Comparison of ENCODE assay signal across 8 cellular contexts in genomic region chr5:79133121-79133656, GRCh38. TPM values are rescaled to one million over a fixed set of nuclear protein-coding genes. Genes with fewer than 3 reads are reported as not detected.
DNase-seq lines count a peak whose midpoint lies in the region; ATAC-seq and TF ChIP-seq lines count a peak whose summit lies in the region.

No MANE protein-coding gene starts in this region.

- H3K27ac Mint-ChIP-seq in Calu3 (ENCODE audit: unreplicated experiment) = peak overlapping the region; percentile 93

- H3K36me3 Mint-ChIP-seq in Calu3 (ENCODE audit: insufficient read depth, unreplicated experiment) = peaks cover 5% of the 10 kb centered on the region

- H3K4me3 ChIP-seq in epithelial cell of esophagus (ENCODE audit: low read length) (peak overlapping the region; percentile 4), muscle layer of colon (ENCODE audit: low read depth in 1 of 2, low read length in 2 of 2) (peak overlapping the region; percentile 33 to 54)

- H3K27me3 Mint-ChIP-seq in Calu3 (ENCODE audit: unreplicated experiment) = peaks cover 8% of the 10 kb centered on the region

- H3K36me3 ChIP-seq in muscle layer of colon (ENCODE audit: insufficient read depth, low read length) = no peaks in the 10 kb centered on the region

- H3K9me3 ChIP-seq in muscle layer of colon (ENCODE audit: low read length) = no peaks in the 10 kb centered on the region

- no peaks in the 10 kb centered on the region for H3K9me3 Mint-ChIP-seq in Calu3 (ENCODE audit: low read depth, unreplicated experiment)

- no peaks in the 10 kb centered on the region for H3K27me3 ChIP-seq in muscle layer of colon (ENCODE audit: control insufficient read depth in 1 of 2, insufficient read depth in 2 of 2, low read length in 2 of 2)

- H3K9ac ChIP-seq in muscle layer of colon (ENCODE audit: low read length) = peak overlapping the region; percentile 58

- DNase-seq in Calu3 = no peak
- peak; percentile 72 to 84 for DNase-seq in Kasumi-1 (lab: John Stamatoyannopoulos, UW)
- peak; percentile 32 for DNase-seq in SKM-1 (lab: John Stamatoyannopoulos, UW; ENCODE audit: unreplicated experiment)
- peak; percentile 55 for DNase-seq in epithelial cell of esophagus (ENCODE audit: low read depth)
- DNase-seq in mucosa of gallbladder (ENCODE audit: low spot score) = no peak

- CTCF ChIA-PET in Calu3 (lab: Charles Lee) = interaction anchor here (0.6 to 4.7 kb wide), 34 partner anchors 11 to 1174 kb away, joined by 3 to 210 read pairs (median 4); partner anchors contain the start of gene JMY

- H3K4me3 Mint-ChIP-seq in Calu3 (ENCODE audit: low read depth, unreplicated experiment) = peak overlapping the region; percentile 64

- peak overlapping the region; percentile 86 for H3K27ac ChIP-seq in muscle layer of colon (ENCODE audit: low read depth, low read length)

- TF ChIP-seq CTCF in Calu3 (IDR thresholded peaks at IDR 0.05; ENCODE audit: unreplicated experiment) (peak; percentile 63), epithelial cell of esophagus (IDR thresholded peaks at IDR 0.05; ENCODE audit: insufficient read depth, low read depth, low read length, missing control alignments) (no peak)

- BruUV-seq in Calu3 (replicated peaks; lab: Mats Ljungman, UMichigan) = no TSS peak

- peaks cover 18% of the 10 kb centered on the region for H3K4me1 Mint-ChIP-seq in Calu3 (ENCODE audit: low read depth, unreplicated experiment)

- intact Hi-C loops in Calu3 (cut with micrococcal nuclease; ENCODE audit: unreplicated experiment) = loop anchor here (1.0 to 5.0 kb wide), 7 partner anchors 67 to 949 kb away; no protein-coding TSS in a partner anchor

- peaks cover 23% of the 10 kb centered on the region for H3K4me1 ChIP-seq in muscle layer of colon (ENCODE audit: insufficient read depth, low read length)

- ATAC-seq in GM19395 (IDR thresholded peaks at IDR 0.05; ENCODE audit: unreplicated experiment) (no peak), GM19328 (IDR thresholded peaks at IDR 0.05; ENCODE audit: unreplicated experiment) (no peak)

RNA-seq across cellular contexts. Expression of gene BHMT, which starts 21.6 kb away (rescaled TPM):
- total RNA-seq in Calu3 (2022) = not detected in 2 replicates
- total RNA-seq in mucosa of gallbladder = 0.58 TPM

Comparison
In these comparisons a context has a peak if more than half of its experiments do, and no peak if none do; other contexts are left out.
1. DNase-seq: peak in Kasumi-1 (2 of 2), SKM-1 (single experiment) and epithelial cell of esophagus (single experiment); none in Calu3 (single experiment) and mucosa of gallbladder (single experiment).